ENCODE assay signal across 23 cellular contexts in genomic region chr14:59176764-59177163, GRCh38.
"Had no signal": no experiment of that assay in that cellular context is flagged by ENCODE, and none has a peak within 500 bp of the region (broad histone marks: within the 10 kb centered on the region; RNA-seq: fewer than 3 reads in every experiment).

No MANE protein-coding gene starts in this region.

- H3K4me3 ChIP-seq: ascending aorta, gastrocnemius medialis, heart right ventricle, suprapubic skin, vagina had no signal

- H3K4me1 ChIP-seq: gastrocnemius medialis, heart right ventricle, suprapubic skin, vagina had no signal

- ATAC-seq: activated CD8-positive, alpha-beta T cell treated with anti-CD3 and anti-CD28 coated beads, Interleukin-2, amount 10 ng/mL, durations not matched to agents 7 days and 5 days; activated naive CD8-positive, alpha-beta T cell treated with anti-CD3 and anti-CD28 coated beads, Interleukin-2, amount 50 U/mL, for 24 hours; gastrocnemius medialis; heart right ventricle; stimulated activated naive CD8-positive, alpha-beta T cell treated with anti-CD3 and anti-CD28 coated beads, Interleukin-15, Interleukin-2, amounts not matched to agents 100 U/mL and 50 U/mL, for 24 hours had no signal

- H3K36me3 ChIP-seq: ascending aorta, brain microvascular endothelial cell, gastrocnemius medialis, heart right ventricle, suprapubic skin, vagina had no signal

- H3K27me3 ChIP-seq: ascending aorta, brain microvascular endothelial cell, gastrocnemius medialis, suprapubic skin, vagina had no signal

- H3K9me3 ChIP-seq: ascending aorta, gastrocnemius medialis, heart right ventricle, suprapubic skin, vagina had no signal

- DNase-seq: activated CD4-positive, alpha-beta T cell treated with anti-CD3 and anti-CD28 coated beads for 1 hour; activated CD4-positive, alpha-beta T cell treated with anti-CD3 and anti-CD28 coated beads, Interleukin-2, amount 50 U/mL, for 1 hour; activated CD8-positive, alpha-beta T cell treated with anti-CD3 and anti-CD28 coated beads, Interleukin-2, amount 10 ng/mL, durations not matched to agents 7 days and 5 days; activated gamma-delta T cell; activated naive CD4-positive, alpha-beta T cell treated with anti-CD3 and anti-CD28 coated beads, Interleukin-2, amount 50 U/mL, for 16 hours; activated naive CD8-positive, alpha-beta T cell treated with anti-CD3 and anti-CD28 coated beads, Interleukin-2, amount 50 U/mL, for 24 hours; brain microvascular endothelial cell; caudate nucleus; dermis blood vessel endothelial cell; effector CD8-positive, alpha-beta T cell; erythroblast; gastrocnemius medialis; heart right ventricle; left cardiac atrium; mesenchymal stem cell; nucleus accumbens; stimulated activated CD4-positive, alpha-beta T cell treated with anti-CD3 and anti-CD28 coated beads, Interleukin-4, amount 100 ng/mL, for 4 hours; stimulated activated naive CD8-positive, alpha-beta T cell treated with anti-CD3 and anti-CD28 coated beads, Interleukin-15, Interleukin-2, amounts not matched to agents 100 U/mL and 50 U/mL, for 24 hours; T-helper 1 cell; T-helper 9 cell had no signal

- H3K27ac ChIP-seq: brain microvascular endothelial cell, gastrocnemius medialis, heart right ventricle, suprapubic skin, vagina had no signal
